In the genomic region with DNA sequence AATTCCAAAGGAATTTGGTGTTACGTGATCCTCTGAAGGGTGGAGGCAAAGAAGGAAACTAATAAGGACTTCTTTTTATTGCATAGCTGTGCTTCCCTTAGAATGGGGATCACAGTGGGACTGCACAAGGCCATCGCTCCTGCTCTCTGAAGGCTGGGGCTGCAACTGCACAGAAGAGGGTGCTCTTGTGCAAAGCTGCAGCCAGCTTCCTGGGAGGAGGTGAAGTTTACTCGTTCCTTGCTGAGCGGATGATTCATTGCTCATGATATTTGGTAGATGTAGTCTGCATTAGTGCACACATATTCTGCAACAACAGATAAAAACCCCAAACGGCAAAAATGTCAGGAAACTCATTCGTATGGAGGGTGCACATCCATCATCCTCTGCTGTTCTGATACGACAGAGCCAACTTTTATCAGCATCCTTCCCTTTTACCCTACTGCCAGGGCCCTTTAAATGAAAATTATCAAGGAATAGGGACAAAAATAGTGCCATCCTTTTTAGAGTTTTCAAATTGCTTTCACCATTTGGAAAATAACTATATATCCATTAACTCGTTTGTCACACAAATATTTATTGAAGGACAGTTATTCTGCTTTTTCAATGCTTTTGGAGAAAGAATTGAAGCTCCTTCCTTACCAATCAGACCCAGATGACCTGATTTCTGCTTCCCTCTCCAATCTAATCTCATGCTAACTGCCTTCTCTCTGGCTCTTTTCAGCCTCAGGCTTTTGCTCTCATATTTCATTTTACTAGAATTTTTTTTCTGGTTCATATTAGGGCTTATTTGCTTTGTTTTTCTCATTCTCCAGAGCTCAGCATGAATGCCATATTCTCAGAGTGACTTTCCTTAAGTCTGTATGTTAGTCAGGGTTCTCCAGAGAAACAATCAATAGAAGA, we compare ENCODE assay signal across 8 cellular contexts.
DNase-seq lines count a peak whose midpoint lies in the region; ATAC-seq and TF ChIP-seq lines count a peak whose summit lies in the region.

No MANE protein-coding gene starts in this region.

- TF ChIP-seq CTCF in chondrocyte (IDR thresholded peaks at IDR 0.05): peak; percentile 87
- TF ChIP-seq CTCF in lung (IDR thresholded peaks at IDR 0.05; ENCODE audit: control extremely low read depth, extremely low read depth): peak; percentile 28

- no peaks in the 10 kb centered on the region for H3K9me3 Mint-ChIP-seq in chondrocyte (ENCODE audit: low read depth)

- no peak overlapping the region for H3K4me3 ChIP-seq in lung

- no peaks in the 10 kb centered on the region for H3K27me3 ChIP-seq in lung (ENCODE audit: control insufficient read depth, insufficient read depth)

- H3K9me3 ChIP-seq in lung (ENCODE audit: control insufficient read depth in 2 of 2, insufficient read depth in 1 of 2, low read length in 1 of 2): peaks cover 0 to 2% of the 10 kb centered on the region in 2 donors

- no peak overlapping the region for H3K27ac ChIP-seq in lung (ENCODE audit: low read depth in 1 of 2, low read length in 1 of 2)

- H3K27ac Mint-ChIP-seq in chondrocyte (ENCODE audit: unreplicated experiment): no peak overlapping the region

- H3K36me3 ChIP-seq in lung (ENCODE audit: control insufficient read depth in 2 of 2, insufficient read depth in 2 of 2, low read length in 2 of 2): no peaks in the 10 kb centered on the region

- no peaks in the 10 kb centered on the region for H3K4me1 ChIP-seq in lung (ENCODE audit: control insufficient read depth in 2 of 2, insufficient read depth in 2 of 2, low read length in 2 of 2)

- H3K27me3 Mint-ChIP-seq in chondrocyte (ENCODE audit: low read depth): peaks cover 25% of the 10 kb centered on the region

- H3K4me1 Mint-ChIP-seq in chondrocyte (ENCODE audit: low read depth): peaks cover 4% of the 10 kb centered on the region

- H3K36me3 Mint-ChIP-seq in chondrocyte (ENCODE audit: low read depth): no peaks in the 10 kb centered on the region

- peak; percentile 33 for DNase-seq in SKM-1 treated with dmso at 0.1 percent for 144 hours (lab: John Stamatoyannopoulos, UW; ENCODE audit: unreplicated experiment)
- no peak for DNase-seq in SKM-1 (lab: John Stamatoyannopoulos, UW; ENCODE audit: unreplicated experiment)
- peak; percentile 30 for DNase-seq in NCI-H2196 (lab: John Stamatoyannopoulos, UW; ENCODE audit: unreplicated experiment)
- DNase-seq in activated CD4-positive, alpha-beta T cell treated with anti-CD3 and anti-CD28 coated beads for 24 hours (ENCODE audit: low read depth in 2 of 2): peak; percentile 12 to 40
- DNase-seq in chondrocyte (ENCODE audit: low spot score): no peak
- DNase-seq in lung (ENCODE audit: low spot score): peak; percentile 35
- DNase-seq in stimulated activated CD8-positive, alpha-beta memory T cell treated with anti-CD3 and anti-CD28 coated beads, Interleukin-15, amount 100 ng/mL, for 1 hour (ENCODE audit: low read depth): peak; percentile 11

- WGBS in lung, 2 donors: 25 to 34% methylated on average over 8 of the region's 8 CpGs

- ATAC-seq in HG02798 (IDR thresholded peaks at IDR 0.05; ENCODE audit: poor library complexity, unreplicated experiment) (peak; percentile 93), lung (ENCODE audit: insufficient read depth, low FRiP score) (peak; percentile 72)

- H3K4me3 Mint-ChIP-seq in chondrocyte (ENCODE audit: unreplicated experiment): no peak overlapping the region

Comparison
In these comparisons a context has a peak if more than half of its experiments do, and no peak if none do; other contexts are left out.
1. DNase-seq: peak in SKM-1 treated with dmso at 0.1 percent for 144 hours (single experiment), NCI-H2196 (single experiment), activated CD4-positive, alpha-beta T cell treated with anti-CD3 and anti-CD28 coated beads for 24 hours (2 of 2), lung (single experiment) and stimulated activated CD8-positive, alpha-beta memory T cell treated with anti-CD3 and anti-CD28 coated beads, Interleukin-15, amount 100 ng/mL, for 1 hour (single experiment); none in SKM-1 (single experiment) and chondrocyte (single experiment).